Comparison of ENCODE assay signal across 12 cellular contexts in the genomic region with DNA sequence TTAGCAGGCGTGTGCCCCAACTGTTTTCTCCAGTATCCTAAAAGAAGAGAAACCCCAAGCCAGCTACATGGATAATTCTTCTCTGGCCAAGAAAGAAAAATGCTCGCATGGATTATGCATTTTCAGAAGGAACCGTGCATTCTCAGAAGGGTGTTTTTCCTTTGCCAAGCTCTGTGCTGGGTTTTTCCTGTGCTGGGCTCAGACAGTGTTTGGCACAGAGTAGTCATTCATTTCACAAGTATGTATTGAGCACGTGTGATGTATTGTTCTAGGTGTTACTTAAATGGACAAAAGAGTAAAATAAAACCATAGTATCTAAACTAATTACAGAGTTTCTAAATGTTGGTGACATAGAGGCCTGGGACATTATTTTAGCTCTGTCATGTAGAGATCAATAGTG.
DNase-seq lines count a peak whose midpoint lies in the region; ATAC-seq and TF ChIP-seq lines count a peak whose summit lies in the region.
"Had no signal": no experiment of that assay in that cellular context is flagged by ENCODE, and none has a peak within 500 bp of the region (broad histone marks: within the 10 kb centered on the region; RNA-seq: fewer than 3 reads in every experiment).

No MANE protein-coding gene starts in this region.

- H3K4me1 Mint-ChIP-seq in nephron progenitor cell, result peaks cover 49% of the 10 kb centered on the region
- H3K4me1 Mint-ChIP-seq: activated CD4-positive, alpha-beta T cell treated with anti-CD3 and anti-CD28 coated beads, Interleukin-2, amount 10 ng/mL, durations not matched to agents 7 days and 5 days; activated T-helper 17 cell treated with anti-CD3 and anti-CD28 coated beads, Interleukin-2, amount 50 U/mL, for 72 hours had no signal

- H3K36me3 Mint-ChIP-seq in nephron progenitor cell (ENCODE audit: low read depth), result no peaks in the 10 kb centered on the region

- H3K27ac Mint-ChIP-seq in nephron progenitor cell, result peak overlapping the region; percentile 97
- H3K27ac Mint-ChIP-seq: activated CD4-positive, alpha-beta T cell treated with anti-CD3 and anti-CD28 coated beads, Interleukin-2, amount 10 ng/mL, durations not matched to agents 7 days and 5 days; activated T-helper 17 cell treated with anti-CD3 and anti-CD28 coated beads, Interleukin-2, amount 50 U/mL, for 72 hours had no signal

- peaks cover 5% of the 10 kb centered on the region for H3K9me3 Mint-ChIP-seq in nephron progenitor cell
- H3K9me3 Mint-ChIP-seq: activated CD4-positive, alpha-beta T cell treated with anti-CD3 and anti-CD28 coated beads, Interleukin-2, amount 10 ng/mL, durations not matched to agents 7 days and 5 days; activated T-helper 17 cell treated with anti-CD3 and anti-CD28 coated beads, Interleukin-2, amount 50 U/mL, for 72 hours had no signal

- no peak overlapping the region for H2AFZ ChIP-seq in ACC112 (ENCODE audit: low read length, unreplicated experiment)

- peak overlapping the region; percentile 52 for H3K4me3 Mint-ChIP-seq in nephron progenitor cell
- H3K4me3 Mint-ChIP-seq: activated CD4-positive, alpha-beta T cell treated with anti-CD3 and anti-CD28 coated beads, Interleukin-2, amount 10 ng/mL, durations not matched to agents 7 days and 5 days; activated T-helper 17 cell treated with anti-CD3 and anti-CD28 coated beads, Interleukin-2, amount 50 U/mL, for 72 hours had no signal

- no peaks in the 10 kb centered on the region for H3K27me3 Mint-ChIP-seq in nephron progenitor cell (ENCODE audit: low read depth, poor library complexity)

- H3K36me3 ChIP-seq in ACC112 (ENCODE audit: insufficient read depth, low read length), result no peaks in the 10 kb centered on the region
- no peaks in the 10 kb centered on the region for H3K36me3 ChIP-seq in RWPE2 (ENCODE audit: low read depth)
- H3K36me3 ChIP-seq: Peyer's patch had no signal

- H3K4me3 ChIP-seq in ACC112 (ENCODE audit: low read depth, low read length) (peak overlapping the region; percentile 6), RWPE2 (ENCODE audit: severe bottlenecking) (no peak overlapping the region)
- H3K4me3 ChIP-seq: Peyer's patch had no signal

- no peaks in the 10 kb centered on the region for H3K27me3 ChIP-seq in ACC112 (ENCODE audit: insufficient read depth, low read length)
- no peaks in the 10 kb centered on the region for H3K27me3 ChIP-seq in RWPE2 (ENCODE audit: insufficient read depth, poor library complexity, severe bottlenecking)
- H3K27me3 ChIP-seq: Peyer's patch had no signal

- peak; percentile 30 for ATAC-seq in RWPE2 (ENCODE audit: low read depth)
- ATAC-seq in GM18505 (IDR thresholded peaks at IDR 0.05; ENCODE audit: unreplicated experiment), result no peak
- ATAC-seq: activated T-helper 17 cell treated with anti-CD3 and anti-CD28 coated beads, Interleukin-2, amount 50 U/mL, for 72 hours had no signal

- DNase-seq in RWPE2 (ENCODE audit: low spot score), result no peak
- no peak for DNase-seq in epithelial cell of prostate (ENCODE audit: low read depth, low spot score)
- no peak for DNase-seq in nephron progenitor cell
- DNase-seq in NCI-H2196 (lab: John Stamatoyannopoulos, UW; ENCODE audit: unreplicated experiment), result no peak
- DNase-seq in D341Med (ENCODE audit: low spot score), result no peak
- no peak for DNase-seq in HK-2 (ENCODE audit: unreplicated experiment)
- DNase-seq: activated CD4-positive, alpha-beta T cell treated with anti-CD3 and anti-CD28 coated beads, Interleukin-2, amount 10 ng/mL, durations not matched to agents 7 days and 5 days; Peyer's patch; trophoblast cell had no signal

- no peaks in the 10 kb centered on the region for H3K79me2 ChIP-seq in ACC112 (ENCODE audit: control insufficient read depth, insufficient read depth, low read length, unreplicated experiment)

- TF ChIP-seq CTCF in RWPE2 (IDR thresholded peaks at IDR 0.05; ENCODE audit: poor library complexity, severe bottlenecking), result no peak
- no peak for TF ChIP-seq CTCF in nephron progenitor cell (IDR thresholded peaks at IDR 0.05)

- TF ChIP-seq POLR2A in GM18505 (IDR thresholded peaks at IDR 0.05; ENCODE audit: borderline replicate concordance, extremely low read depth, insufficient read depth, insufficient read length), result no peak

- H3K4me1 ChIP-seq in ACC112 (ENCODE audit: control insufficient read depth, insufficient read depth, low read length, unreplicated experiment) (peaks cover 18% of the 10 kb centered on the region), RWPE2 (ENCODE audit: insufficient read depth, poor library complexity, severe bottlenecking) (peaks cover 14% of the 10 kb centered on the region)
- H3K4me1 ChIP-seq: Peyer's patch had no signal

- no peaks in the 10 kb centered on the region for H3K9me3 ChIP-seq in RWPE2 (ENCODE audit: severe bottlenecking)
- H3K9me3 ChIP-seq: Peyer's patch had no signal

- H3K27ac ChIP-seq in ACC112 (ENCODE audit: low read depth, low read length), result peak overlapping the region; percentile 3; the same call in 1 of the 2 replicates
- peak overlapping the region; percentile 26 for H3K27ac ChIP-seq in RWPE2 (ENCODE audit: poor library complexity, severe bottlenecking)
- peak overlapping the region; percentile 28 for H3K27ac ChIP-seq in epithelial cell of prostate
- H3K27ac ChIP-seq: Peyer's patch had no signal
